ENCODE assay signal across 13 cellular contexts in genomic region chr22:33126881-33127280, GRCh38.
DNase-seq lines count a peak whose midpoint lies in the region; ATAC-seq and TF ChIP-seq lines count a peak whose summit lies in the region.
"Had no signal": no experiment of that assay in that cellular context is flagged by ENCODE, and none has a peak within 500 bp of the region (broad histone marks: within the 10 kb centered on the region; RNA-seq: fewer than 3 reads in every experiment).

No MANE protein-coding gene starts in this region.

- no peaks in the 10 kb centered on the region for H3K36me3 Mint-ChIP-seq in H9 (ENCODE audit: insufficient read depth in 1 of 3, low read depth in 3 of 3)
- no peaks in the 10 kb centered on the region for H3K36me3 Mint-ChIP-seq in activated naive CD8-positive, alpha-beta T cell treated with anti-CD3 and anti-CD28 coated beads for 36 hours
- H3K36me3 Mint-ChIP-seq: memory B cell had no signal

- H3K9me3 Mint-ChIP-seq in H9 = no peaks in the 10 kb centered on the region; a peak in 1 of 5 replicates
- no peaks in the 10 kb centered on the region for H3K9me3 Mint-ChIP-seq in activated naive CD8-positive, alpha-beta T cell treated with anti-CD3 and anti-CD28 coated beads for 36 hours

- H3K27me3 ChIP-seq in H9 (ENCODE audit: insufficient read depth, low read length) = no peaks in the 10 kb centered on the region; the same call in 1 of the 2 replicates
- no peaks in the 10 kb centered on the region for H3K27me3 ChIP-seq in WERI-Rb-1 (ENCODE audit: insufficient read depth, low read depth, severe bottlenecking)
- H3K27me3 ChIP-seq in kidney epithelial cell (ENCODE audit: control insufficient read depth, insufficient read depth, low read length) = no peaks in the 10 kb centered on the region
- peaks cover 2% of the 10 kb centered on the region for H3K27me3 ChIP-seq in right cardiac atrium (ENCODE audit: control insufficient read depth, insufficient read depth)

- H3K27ac ChIP-seq in H9 (ENCODE audit: insufficient read length, low read depth, low read length) (no peak overlapping the region), WERI-Rb-1 (no peak overlapping the region), right cardiac atrium (ENCODE audit: low read length) (no peak overlapping the region)
- H3K27ac ChIP-seq: esophagus muscularis mucosa, SK-N-MC, skin epidermis had no signal

- H3K79me2 ChIP-seq in H9 (ENCODE audit: insufficient read depth, low read length) = no peaks in the 10 kb centered on the region

- no peak overlapping the region for H2BK12ac ChIP-seq in H9 (ENCODE audit: insufficient read length, low read depth, low read length)

- no peak overlapping the region for H2BK5ac ChIP-seq in H9 (ENCODE audit: insufficient read length, low read length)

- ATAC-seq in right cardiac atrium (no peak), left ventricle myocardium superior (no peak)

- no peak overlapping the region for H2BK15ac ChIP-seq in H9 (ENCODE audit: low read depth, low read length)

- no peak overlapping the region for H4K8ac ChIP-seq in H9 (replicated peaks; ENCODE audit: insufficient read length, low read depth, low read length)

- peaks cover 2 to 6% of the 10 kb centered on the region in 2 experiments; a peak in 1 of 4 replicates for H3K4me1 Mint-ChIP-seq in H9
- H3K4me1 Mint-ChIP-seq in activated naive CD8-positive, alpha-beta T cell treated with anti-CD3 and anti-CD28 coated beads for 36 hours = no peaks in the 10 kb centered on the region

- no peaks in the 10 kb centered on the region for H3K36me3 ChIP-seq in WERI-Rb-1
- no peaks in the 10 kb centered on the region for H3K36me3 ChIP-seq in kidney epithelial cell (ENCODE audit: control insufficient read depth, insufficient read depth, low read length)
- H3K36me3 ChIP-seq: esophagus muscularis mucosa had no signal

- H3K23me2 ChIP-seq in H9 (ENCODE audit: insufficient read length, low read depth, low read length, poor library complexity, severe bottlenecking) = no peaks in the 10 kb centered on the region

- DNase-seq in AG09319 (ENCODE audit: extremely low read depth, low read depth) (no peak), H9 (peak; percentile 38), WERI-Rb-1 (peak; percentile 28), kidney epithelial cell (ENCODE audit: low read depth) (no peak), AG08396 (ENCODE audit: low spot score) (no peak), right cardiac atrium (no peak), left ventricle myocardium superior (no peak)
- no peak for DNase-seq in activated naive CD8-positive, alpha-beta T cell treated with anti-CD3 and anti-CD28 coated beads for 36 hours
- DNase-seq: NCI-H1930 had no signal

- no CpG with 5 or more reads among the region's 3 CpGs for WGBS in H9 (ENCODE audit: extremely low coverage, insufficient read length, low lambda C conversion rate)
- whole genome bisulfite sequencing in right cardiac atrium = 11% methylated on average over 3 of the region's 3 CpGs

- TF ChIP-seq CTCF in AG09319 (IDR thresholded peaks at IDR 0.05; ENCODE audit: low read depth, low read length) (peak; percentile 14; the same call in 1 of the 2 replicates), H9 (conservative IDR thresholded peaks at IDR 0.05) (peak; percentile 76), WERI-Rb-1 (IDR thresholded peaks at IDR 0.05; ENCODE audit: low read depth, low read length) (peak; percentile 60), kidney epithelial cell (IDR thresholded peaks at IDR 0.05; ENCODE audit: insufficient read depth, low read length, poor library complexity, severe bottlenecking) (peak; percentile 27)

- no peaks in the 10 kb centered on the region for H3K79me1 ChIP-seq in H9 (ENCODE audit: insufficient read depth, low read depth, low read length, poor library complexity, severe bottlenecking)

- no peaks in the 10 kb centered on the region for H3K4me1 ChIP-seq in H9 (ENCODE audit: insufficient read depth, low read length)
- no peaks in the 10 kb centered on the region for H3K4me1 ChIP-seq in right cardiac atrium (ENCODE audit: control insufficient read depth, insufficient read depth, low read length)
- H3K4me1 ChIP-seq: esophagus muscularis mucosa had no signal

- no peak overlapping the region for H3K23ac ChIP-seq in H9 (ENCODE audit: insufficient read length, low read depth, low read length)

- no peak overlapping the region for H3K27ac Mint-ChIP-seq in H9
- no peak overlapping the region for H3K27ac Mint-ChIP-seq in activated naive CD8-positive, alpha-beta T cell treated with anti-CD3 and anti-CD28 coated beads for 36 hours
- H3K27ac Mint-ChIP-seq: memory B cell had no signal

- no peak overlapping the region for H3K18ac ChIP-seq in H9 (ENCODE audit: insufficient read length, low read depth, low read length)

- intact Hi-C loops in right cardiac atrium (cut with DNase I) = no loop called here
- intact Hi-C loops in left ventricle myocardium superior (cut with micrococcal nuclease) = no loop called here

- no peaks in the 10 kb centered on the region for H3K9me3 ChIP-seq in H9 (ENCODE audit: control insufficient read depth, low read depth, low read length)
- no peaks in the 10 kb centered on the region for H3K9me3 ChIP-seq in WERI-Rb-1 (ENCODE audit: severe bottlenecking)
- no peaks in the 10 kb centered on the region for H3K9me3 ChIP-seq in right cardiac atrium (ENCODE audit: control insufficient read depth, low read length)
- H3K9me3 ChIP-seq: esophagus muscularis mucosa had no signal

- no peak overlapping the region for H2BK20ac ChIP-seq in H9 (ENCODE audit: low read depth, low read length, poor library complexity, severe bottlenecking)

- H4K5ac ChIP-seq in H9 (ENCODE audit: insufficient read length, low read depth, low read length) = no peak overlapping the region

- H3K9ac ChIP-seq in H9 (ENCODE audit: extremely low read depth, insufficient read length, low read length) = no peak overlapping the region

- no peak overlapping the region for H3K4me3 ChIP-seq in WERI-Rb-1 (ENCODE audit: low read depth, low read length)
- no peak overlapping the region for H3K4me3 ChIP-seq in kidney epithelial cell (ENCODE audit: low read depth, low read length)
- no peak overlapping the region for H3K4me3 ChIP-seq in right cardiac atrium (ENCODE audit: low read length)
- H3K4me3 ChIP-seq: esophagus muscularis mucosa, SK-N-MC, skin epidermis had no signal

- H2AFZ ChIP-seq in H9 (ENCODE audit: low read length) = no peak overlapping the region

- H4K91ac ChIP-seq in H9 (ENCODE audit: insufficient read length, low read depth, low read length) = no peak overlapping the region

- no peak overlapping the region for H3K4me2 ChIP-seq in H9 (ENCODE audit: insufficient read depth, insufficient read length, low read length)

- H3K27me3 Mint-ChIP-seq in H9 (ENCODE audit: low read depth) = peaks cover 39% of the 10 kb centered on the region
- peaks cover 14% of the 10 kb centered on the region for H3K27me3 Mint-ChIP-seq in activated naive CD8-positive, alpha-beta T cell treated with anti-CD3 and anti-CD28 coated beads for 36 hours

- H3K4ac ChIP-seq in H9 (ENCODE audit: low read depth, low read length) = no peak overlapping the region

- no peak overlapping the region for H3T11ph ChIP-seq in H9 (ENCODE audit: low read length)

- no peak overlapping the region for H3K14ac ChIP-seq in H9 (ENCODE audit: insufficient read depth, low read length)

- no peak overlapping the region for H2AK5ac ChIP-seq in H9 (ENCODE audit: insufficient read length, low read length)

- no peak overlapping the region for H2BK120ac ChIP-seq in H9 (ENCODE audit: low read depth, low read length, poor library complexity, severe bottlenecking)

- no peak overlapping the region for H3K4me3 Mint-ChIP-seq in H9
- H3K4me3 Mint-ChIP-seq in activated naive CD8-positive, alpha-beta T cell treated with anti-CD3 and anti-CD28 coated beads for 36 hours = no peak overlapping the region
- H3K4me3 Mint-ChIP-seq: memory B cell had no signal

- no peak overlapping the region for H3K56ac ChIP-seq in H9 (ENCODE audit: insufficient read length, low read depth, low read length)

- H4K20me1 ChIP-seq in H9 (ENCODE audit: control insufficient read depth, insufficient read depth, insufficient read length) = no peaks in the 10 kb centered on the region

Comparison
In these comparisons a context has a peak if more than half of its experiments do, and no peak if none do; other contexts are left out.
1. DNase-seq: peak in H9 (single experiment) and WERI-Rb-1 (single experiment); none in AG09319 (single experiment), kidney epithelial cell (single experiment), activated naive CD8-positive, alpha-beta T cell treated with anti-CD3 and anti-CD28 coated beads for 36 hours (single experiment), AG08396 (single experiment), right cardiac atrium (0 of 3) and left ventricle myocardium superior (single experiment).
2. CTCF ChIP-seq: peak in every context shown above with its lines; median percentile 76 in H9; 60 in WERI-Rb-1; 27 in kidney epithelial cell; 14 in AG09319.